ENCODE assay signal across 29 cellular contexts in genomic region chr4:159363376-159363775, GRCh38.
"Had no signal": no experiment of that assay in that cellular context is flagged by ENCODE, and none has a peak within 500 bp of the region (broad histone marks: within the 10 kb centered on the region; RNA-seq: fewer than 3 reads in every experiment).

No MANE protein-coding gene starts in this region.

- FAIRE-seq: bronchial epithelial cell, colon, endometrium, islet of Langerhans, pancreas, urothelium cell line had no signal

- H3K27me3 ChIP-seq: gastrocnemius medialis, left lung, pancreas, spleen had no signal

- H3K4me1 ChIP-seq: gastrocnemius medialis, left lung, lower lobe of right lung, pancreas had no signal

- H3K4me3 ChIP-seq: gastrocnemius medialis, left lung, lower lobe of right lung, pancreas, spleen, thoracic aorta had no signal

- ATAC-seq: activated CD4-positive, CD25-positive, alpha-beta regulatory T cell treated with anti-CD3 and anti-CD28 coated beads, Interleukin-2, amount 50 U/mL, for 24 hours; gastrocnemius medialis; left lung; lower lobe of right lung; natural killer cell treated with Interleukin-12 subunit alpha and Interleukin-12 subunit beta and Interleukin-15 and Interleukin-18, amount 100 ng/mL, for 72 hours; pancreas; right cardiac atrium; stimulated activated naive CD8-positive, alpha-beta T cell treated with anti-CD3 and anti-CD28 coated beads, Interleukin-15, Interleukin-2, amounts not matched to agents 100 U/mL and 50 U/mL, for 24 hours had no signal

- H3K9me3 ChIP-seq: gastrocnemius medialis, left lung, lower lobe of right lung, pancreas, spleen, thoracic aorta had no signal

- H3K4me1 Mint-ChIP-seq: activated naive CD8-positive, alpha-beta T cell treated with anti-CD3 and anti-CD28 coated beads, Interleukin-2, amount 10 ng/mL, durations not matched to agents 7 days and 5 days had no signal

- H3K27ac Mint-ChIP-seq: activated naive CD4-positive, alpha-beta T cell treated with anti-CD3 and anti-CD28 coated beads for 36 hours; activated naive CD8-positive, alpha-beta T cell treated with anti-CD3 and anti-CD28 coated beads, Interleukin-2, amount 10 ng/mL, durations not matched to agents 7 days and 5 days; natural killer cell treated with Interleukin-12 subunit alpha and Interleukin-12 subunit beta and Interleukin-15 and Interleukin-18, amount 100 ng/mL, for 72 hours had no signal

- DNase-seq: activated CD4-positive, alpha-beta T cell treated with anti-CD3 and anti-CD28 coated beads for 48 hours; activated CD4-positive, alpha-beta T cell treated with anti-CD3 and anti-CD28 coated beads, Interleukin-2, amount 50 U/mL, for 48 hours; activated CD8-positive, alpha-beta memory T cell treated with anti-CD3 and anti-CD28 coated beads for 24 hours; activated effector memory CD4-positive, alpha-beta T cell treated with anti-CD3 and anti-CD28 coated beads, Interleukin-2, amount 50 U/mL, for 16 hours; activated naive CD4-positive, alpha-beta T cell treated with anti-CD3 and anti-CD28 coated beads for 36 hours; activated naive CD8-positive, alpha-beta T cell treated with anti-CD3 and anti-CD28 coated beads, Interleukin-2, amount 10 ng/mL, durations not matched to agents 7 days and 5 days; amniotic stem cell; dermis blood vessel endothelial cell; effector CD4-positive, alpha-beta T cell; gastrocnemius medialis; glutamatergic neuron; left lung; lower lobe of right lung; mesenchymal stem cell; pancreas; right cardiac atrium; spleen; stimulated activated CD4-positive, alpha-beta T cell treated with anti-CD3 and anti-CD28 coated beads, Interleukin-4, amount 100 ng/mL, for 1 hour; stimulated activated naive CD8-positive, alpha-beta T cell treated with anti-CD3 and anti-CD28 coated beads, Interleukin-15, Interleukin-2, amounts not matched to agents 100 U/mL and 50 U/mL, for 24 hours; trophoblast cell; WERI-Rb-1 had no signal

- H3K4me3 Mint-ChIP-seq: activated naive CD4-positive, alpha-beta T cell treated with anti-CD3 and anti-CD28 coated beads for 36 hours; activated naive CD8-positive, alpha-beta T cell treated with anti-CD3 and anti-CD28 coated beads, Interleukin-2, amount 10 ng/mL, durations not matched to agents 7 days and 5 days; natural killer cell treated with Interleukin-12 subunit alpha and Interleukin-12 subunit beta and Interleukin-15 and Interleukin-18, amount 100 ng/mL, for 72 hours had no signal

- H3K9me3 Mint-ChIP-seq: activated naive CD4-positive, alpha-beta T cell treated with anti-CD3 and anti-CD28 coated beads for 36 hours; activated naive CD8-positive, alpha-beta T cell treated with anti-CD3 and anti-CD28 coated beads, Interleukin-2, amount 10 ng/mL, durations not matched to agents 7 days and 5 days had no signal

- H3K36me3 ChIP-seq: pancreas had no signal

- H3K27ac ChIP-seq: gastrocnemius medialis, left lung, lower lobe of right lung, pancreas, thoracic aorta, WERI-Rb-1 had no signal
